Comparison of ENCODE assay signal across 40 cellular contexts in genomic region chr12:54182086-54182485, GRCh38.
"Had no signal": no experiment of that assay in that cellular context is flagged by ENCODE, and none has a peak within 500 bp of the region (broad histone marks: within the 10 kb centered on the region; RNA-seq: fewer than 3 reads in every experiment).

No MANE protein-coding gene starts in this region.

- H3K9me3 Mint-ChIP-seq: activated naive CD4-positive, alpha-beta T cell treated with anti-CD3 and anti-CD28 coated beads for 36 hours; activated naive CD4-positive, alpha-beta T cell treated with anti-CD3 and anti-CD28 coated beads, Interleukin-2, amount 10 ng/mL, durations not matched to agents 7 days and 5 days; activated naive CD4-positive, alpha-beta T cell treated with anti-CD3 and anti-CD28 coated beads, Interleukin-2, amount 50 U/mL, for 24 hours; activated naive CD4-positive, alpha-beta T cell treated with anti-CD3 and anti-CD28 coated beads, Interleukin-2, amount 50 U/mL, for 72 hours; activated naive CD8-positive, alpha-beta T cell treated with anti-CD3 and anti-CD28 coated beads for 36 hours; activated naive CD8-positive, alpha-beta T cell treated with anti-CD3 and anti-CD28 coated beads, Interleukin-2, amount 10 ng/mL, durations not matched to agents 7 days and 5 days; activated naive CD8-positive, alpha-beta T cell treated with anti-CD3 and anti-CD28 coated beads, Interleukin-2, amount 50 U/mL, for 24 hours; activated T-cell treated with anti-CD3 and anti-CD28 coated beads, Interleukin-2, amount 50 U/mL, for 24 hours; activated T-cell treated with anti-CD3 and anti-CD28 coated beads, Interleukin-2, amount 50 U/mL, for 4 hours; activated T-cell treated with anti-CD3 and anti-CD28 coated beads, Interleukin-2, amount 50 U/mL, for 72 hours; activated T-helper 1 cell treated with anti-CD3 and anti-CD28 coated beads, Interleukin-12 subunit alpha, Interleukin-12 subunit beta, Interleukin-2, Interleukin-4 antibody, amounts not matched to agents 30 ng/mL and 10 ng/mL and 1 ng/mL, durations not matched to agents 14 hours and 24 hours and 36 hours; activated T-helper 17 cell treated with anti-CD3 and anti-CD28 coated beads, Interleukin-2, amount 50 U/mL, for 72 hours; activated T-helper 2 cell treated with anti-CD3 and anti-CD28 coated beads, Interferon-gamma antibody, Interleukin-2, Interleukin-4, amounts not matched to agents 10 μg/mL and 5 μg/mL and 100 μg/mL, durations not matched to agents 14 hours and 24 hours and 36 hours; brain; central memory CD8-positive, alpha-beta T cell had no signal

- ATAC-seq: activated naive CD4-positive, alpha-beta T cell treated with anti-CD3 and anti-CD28 coated beads, Interleukin-2, amount 50 U/mL, for 72 hours; activated naive CD8-positive, alpha-beta T cell treated with anti-CD3 and anti-CD28 coated beads, Interleukin-2, amount 50 U/mL, for 24 hours; activated T-cell treated with anti-CD3 and anti-CD28 coated beads, Interleukin-2, amount 50 U/mL, for 4 hours; activated T-cell treated with anti-CD3 and anti-CD28 coated beads, Interleukin-2, amount 50 U/mL, for 72 hours; activated T-helper 17 cell treated with anti-CD3 and anti-CD28 coated beads, Interleukin-2, amount 50 U/mL, for 72 hours; body of pancreas had no signal

- FAIRE-seq: astrocyte, bronchial epithelial cell had no signal

- H3K36me3 Mint-ChIP-seq: activated naive CD8-positive, alpha-beta T cell treated with anti-CD3 and anti-CD28 coated beads for 36 hours had no signal

- H3K27ac Mint-ChIP-seq: activated naive CD4-positive, alpha-beta T cell treated with anti-CD3 and anti-CD28 coated beads for 36 hours; activated naive CD4-positive, alpha-beta T cell treated with anti-CD3 and anti-CD28 coated beads, Interleukin-2, amount 10 ng/mL, durations not matched to agents 7 days and 5 days; activated naive CD4-positive, alpha-beta T cell treated with anti-CD3 and anti-CD28 coated beads, Interleukin-2, amount 50 U/mL, for 24 hours; activated naive CD4-positive, alpha-beta T cell treated with anti-CD3 and anti-CD28 coated beads, Interleukin-2, amount 50 U/mL, for 72 hours; activated naive CD8-positive, alpha-beta T cell; activated naive CD8-positive, alpha-beta T cell treated with anti-CD3 and anti-CD28 coated beads for 36 hours; activated naive CD8-positive, alpha-beta T cell treated with anti-CD3 and anti-CD28 coated beads, Interleukin-2, amount 10 ng/mL, durations not matched to agents 7 days and 5 days; activated naive CD8-positive, alpha-beta T cell treated with anti-CD3 and anti-CD28 coated beads, Interleukin-2, amount 50 U/mL, for 24 hours; activated T-cell treated with anti-CD3 and anti-CD28 coated beads, Interleukin-2, amount 50 U/mL, for 24 hours; activated T-cell treated with anti-CD3 and anti-CD28 coated beads, Interleukin-2, amount 50 U/mL, for 72 hours; activated T-helper 1 cell treated with anti-CD3 and anti-CD28 coated beads, Interleukin-12 subunit alpha, Interleukin-12 subunit beta, Interleukin-2, Interleukin-4 antibody, amounts not matched to agents 30 ng/mL and 10 ng/mL and 1 ng/mL, durations not matched to agents 14 hours and 24 hours and 36 hours; activated T-helper 17 cell treated with anti-CD3 and anti-CD28 coated beads, Interleukin-2, amount 50 U/mL, for 72 hours; activated T-helper 2 cell treated with anti-CD3 and anti-CD28 coated beads, Interferon-gamma antibody, Interleukin-2, Interleukin-4, amounts not matched to agents 10 μg/mL and 5 μg/mL and 100 μg/mL, durations not matched to agents 14 hours and 24 hours and 36 hours had no signal

- H3K27me3 ChIP-seq: adrenal gland, ascending aorta, body of pancreas, brain microvascular endothelial cell, breast epithelium had no signal

- H3K36me3 ChIP-seq: brain microvascular endothelial cell, breast epithelium, cardiac muscle cell had no signal

- H3K4me1 Mint-ChIP-seq: activated naive CD8-positive, alpha-beta T cell treated with anti-CD3 and anti-CD28 coated beads for 36 hours; activated naive CD8-positive, alpha-beta T cell treated with anti-CD3 and anti-CD28 coated beads, Interleukin-2, amount 50 U/mL, for 24 hours had no signal

- H3K4me3 Mint-ChIP-seq: activated naive CD4-positive, alpha-beta T cell treated with anti-CD3 and anti-CD28 coated beads for 36 hours; activated naive CD4-positive, alpha-beta T cell treated with anti-CD3 and anti-CD28 coated beads, Interleukin-2, amount 10 ng/mL, durations not matched to agents 7 days and 5 days; activated naive CD4-positive, alpha-beta T cell treated with anti-CD3 and anti-CD28 coated beads, Interleukin-2, amount 50 U/mL, for 24 hours; activated naive CD8-positive, alpha-beta T cell; activated naive CD8-positive, alpha-beta T cell treated with anti-CD3 and anti-CD28 coated beads for 36 hours; activated naive CD8-positive, alpha-beta T cell treated with anti-CD3 and anti-CD28 coated beads, Interleukin-2, amount 10 ng/mL, durations not matched to agents 7 days and 5 days; activated naive CD8-positive, alpha-beta T cell treated with anti-CD3 and anti-CD28 coated beads, Interleukin-2, amount 50 U/mL, for 24 hours; activated T-cell treated with anti-CD3 and anti-CD28 coated beads, Interleukin-2, amount 50 U/mL, for 24 hours; activated T-cell treated with anti-CD3 and anti-CD28 coated beads, Interleukin-2, amount 50 U/mL, for 4 hours; activated T-cell treated with anti-CD3 and anti-CD28 coated beads, Interleukin-2, amount 50 U/mL, for 72 hours; activated T-helper 1 cell treated with anti-CD3 and anti-CD28 coated beads, Interleukin-12 subunit alpha, Interleukin-12 subunit beta, Interleukin-2, Interleukin-4 antibody, amounts not matched to agents 30 ng/mL and 10 ng/mL and 1 ng/mL, durations not matched to agents 14 hours and 24 hours and 36 hours; activated T-helper 17 cell treated with anti-CD3 and anti-CD28 coated beads, Interleukin-2, amount 50 U/mL, for 72 hours; central memory CD8-positive, alpha-beta T cell had no signal

- H3K9me3 ChIP-seq: adrenal gland, ascending aorta, body of pancreas, breast epithelium had no signal

- H3K27me3 Mint-ChIP-seq: activated naive CD4-positive, alpha-beta T cell treated with anti-CD3 and anti-CD28 coated beads, Interleukin-2, amount 50 U/mL, for 24 hours; activated naive CD8-positive, alpha-beta T cell; activated naive CD8-positive, alpha-beta T cell treated with anti-CD3 and anti-CD28 coated beads for 36 hours; activated naive CD8-positive, alpha-beta T cell treated with anti-CD3 and anti-CD28 coated beads, Interleukin-2, amount 50 U/mL, for 24 hours; activated T-cell treated with anti-CD3 and anti-CD28 coated beads, Interleukin-2, amount 50 U/mL, for 24 hours; activated T-helper 17 cell treated with anti-CD3 and anti-CD28 coated beads, Interleukin-2, amount 50 U/mL, for 72 hours; central memory CD8-positive, alpha-beta T cell had no signal

- H3K27ac ChIP-seq: adrenal gland, ascending aorta, body of pancreas, brain microvascular endothelial cell, breast epithelium, cardiac muscle cell had no signal

- DNase-seq: activated effector memory CD4-positive, alpha-beta T cell treated with anti-CD3 and anti-CD28 coated beads, Interleukin-2, amount 50 U/mL, for 16 hours; activated effector memory CD4-positive, alpha-beta T cell treated with Interleukin-2 at 50 U/mL for 16 hours; activated gamma-delta T cell; activated gamma-delta T cell treated with Interleukin-2 at 50 U/mL for 16 hours; activated naive CD4-positive, alpha-beta T cell; activated naive CD4-positive, alpha-beta T cell treated with anti-CD3 and anti-CD28 coated beads for 36 hours; activated naive CD4-positive, alpha-beta T cell treated with anti-CD3 and anti-CD28 coated beads, Interleukin-2, amount 10 ng/mL, durations not matched to agents 7 days and 5 days; activated naive CD4-positive, alpha-beta T cell treated with anti-CD3 and anti-CD28 coated beads, Interleukin-2, amount 50 U/mL, for 16 hours; activated naive CD4-positive, alpha-beta T cell treated with Interleukin-2 at 50 U/mL for 16 hours; activated naive CD8-positive, alpha-beta T cell treated with anti-CD3 and anti-CD28 coated beads for 36 hours; activated naive CD8-positive, alpha-beta T cell treated with anti-CD3 and anti-CD28 coated beads, Interleukin-2, amount 10 ng/mL, durations not matched to agents 7 days and 5 days; activated naive CD8-positive, alpha-beta T cell treated with anti-CD3 and anti-CD28 coated beads, Interleukin-2, amount 50 U/mL, for 24 hours; activated T-cell treated with anti-CD3 and anti-CD28 coated beads, Interleukin-2, amount 50 U/mL, for 1 hour; activated T-cell treated with anti-CD3 and anti-CD28 coated beads, Interleukin-2, amount 50 U/mL, for 24 hours; activated T-cell treated with anti-CD3 and anti-CD28 coated beads, Interleukin-2, amount 50 U/mL, for 4 hours; activated T-cell treated with anti-CD3 and anti-CD28 coated beads, Interleukin-2, amount 50 U/mL, for 48 hours; activated T-cell treated with anti-CD3 and anti-CD28 coated beads, Interleukin-2, amount 50 U/mL, for 72 hours; adrenal gland; amniotic stem cell; amygdala; anterior cingulate cortex; aorta; body of pancreas; brain microvascular endothelial cell; caudate nucleus; central memory CD4-positive, alpha-beta T cell; cerebellar nuclear complex had no signal

- H3K4me1 ChIP-seq: adrenal gland, ascending aorta, breast epithelium had no signal

- H3K4me3 ChIP-seq: adrenal gland, ascending aorta, body of pancreas, breast epithelium, cardiac muscle cell had no signal
